ENCODE assay signal across 2 cellular contexts in genomic region chr21:38796426-38796825, GRCh38.
TF ChIP-seq lines count a peak whose summit lies in the region.

No MANE protein-coding gene starts in this region.

TF ChIP-seq in Ishikawa, 13 proteins besides CTCF, POLR2A, EP300 and RAD21 (continued from another document):
- TF ChIP-seq TAF1 (IDR thresholded peaks at IDR 0.05; ENCODE audit: low read depth), result no peak
- TF ChIP-seq REST (IDR thresholded peaks at IDR 0.05; ENCODE audit: low read depth), result no peak
- no peak for TF ChIP-seq MAX (IDR thresholded peaks at IDR 0.05)
- no peak for TF ChIP-seq TCF12 (IDR thresholded peaks at IDR 0.05; ENCODE audit: low read depth)
- no peak for TF ChIP-seq USF1 (IDR thresholded peaks at IDR 0.05)
- no peak for TF ChIP-seq EGR1 (IDR thresholded peaks at IDR 0.05)

TF ChIP-seq in GM12878, 131 proteins besides CTCF, POLR2A, EP300 and RAD21 (continued from another document):
- no peak for TF ChIP-seq EZH2 (IDR thresholded peaks at IDR 0.05; ENCODE audit: borderline replicate concordance, control insufficient read depth, low read depth, low read length)
